20 cellular contexts compared by ENCODE assay signal in the genomic region with DNA sequence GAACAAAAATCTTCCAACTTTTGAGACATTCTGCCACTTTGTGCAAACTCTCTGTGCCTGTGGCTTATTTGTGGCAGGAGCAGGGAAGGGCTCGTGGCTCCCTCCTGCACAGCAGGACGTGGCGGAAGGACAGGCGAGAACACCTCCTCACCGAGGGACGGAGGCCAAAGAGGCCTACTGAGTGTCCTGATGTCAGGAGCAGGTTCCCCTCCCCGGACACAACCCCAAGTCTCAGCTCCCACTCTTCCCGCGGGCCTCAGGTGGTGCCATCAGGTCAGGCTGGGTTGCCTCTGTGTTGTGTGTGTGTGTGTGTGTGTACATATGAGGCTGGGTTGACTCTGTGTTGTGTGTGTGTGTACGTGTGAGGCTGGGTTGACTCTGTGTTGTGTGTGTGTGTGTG.
"Had no signal": no experiment of that assay in that cellular context is flagged by ENCODE, and none has a peak within 500 bp of the region (broad histone marks: within the 10 kb centered on the region; RNA-seq: fewer than 3 reads in every experiment).

No MANE protein-coding gene starts in this region.

- H3K27ac ChIP-seq: epithelial cell of prostate, foreskin keratinocyte, parathyroid adenoma, sigmoid colon, thoracic aorta, upper lobe of left lung, VCaP had no signal

- H3K4me3 ChIP-seq: sigmoid colon, thoracic aorta, upper lobe of left lung had no signal

- ATAC-seq: activated naive CD8-positive, alpha-beta T cell treated with anti-CD3 and anti-CD28 coated beads, Interleukin-2, amount 50 U/mL, for 24 hours; foreskin keratinocyte; left lobe of liver; naive thymus-derived CD4-positive, alpha-beta T cell; stimulated activated memory B cell treated with anti-CD40 and anti-IgM and Interleukin-4, amounts not matched to agents 10 μg/mL and 1 μg/mL and 100 μg/mL, for 72 hours had no signal

- H3K9ac ChIP-seq: parathyroid adenoma had no signal

- H3K9me3 ChIP-seq: sigmoid colon, thoracic aorta, upper lobe of left lung had no signal

- H3K4me1 ChIP-seq: foreskin keratinocyte, parathyroid adenoma, sigmoid colon, upper lobe of left lung had no signal

- FAIRE-seq: keratinocyte had no signal

- H3K36me3 ChIP-seq: sigmoid colon, thoracic aorta, upper lobe of left lung had no signal

- DNase-seq: activated CD4-positive, alpha-beta T cell treated with anti-CD3 and anti-CD28 coated beads, Interleukin-2, amount 50 U/mL, for 4 hours; activated CD4-positive, CD25-positive, alpha-beta regulatory T cell treated with anti-CD3 and anti-CD28 coated beads, Interleukin-2, amount 50 U/mL, for 72 hours; activated naive CD8-positive, alpha-beta T cell treated with anti-CD3 and anti-CD28 coated beads, Interleukin-2, amount 50 U/mL, for 24 hours; anterior cingulate cortex; caudate nucleus; foreskin keratinocyte; glutamatergic neuron; hypothalamus; sigmoid colon; stimulated activated CD4-positive, alpha-beta T cell treated with anti-CD3 and anti-CD28 coated beads, Interleukin-4, amount 100 ng/mL, for 24 hours; T-helper 2 cell; upper lobe of left lung had no signal

- H3K79me2 ChIP-seq: parathyroid adenoma had no signal
